In genomic region chr17:16585796-16586195, GRCh38 we compare ENCODE assay signal across 1 cellular context.
TF ChIP-seq lines count a peak whose summit lies in the region.

No MANE protein-coding gene starts in this region.

TF ChIP-seq in HepG2, 621 proteins besides CTCF, POLR2A, EP300 and RAD21 (continued from another document):
- TF ChIP-seq ZXDC (CRISPR knock-in tag; IDR thresholded peaks at IDR 0.05) = no peak
- no peak for TF ChIP-seq ZNF33B (CRISPR knock-in tag; IDR thresholded peaks at IDR 0.05)
- no peak for TF ChIP-seq DZIP1 (CRISPR knock-in tag; IDR thresholded peaks at IDR 0.05)
- TF ChIP-seq ZNF564 (CRISPR knock-in tag; IDR thresholded peaks at IDR 0.05) = no peak
- TF ChIP-seq MNT (IDR thresholded peaks at IDR 0.05) = no peak
- TF ChIP-seq ZNF691 (CRISPR knock-in tag; IDR thresholded peaks at IDR 0.05; ENCODE audit: borderline replicate concordance, low read depth) = no peak
- no peak for TF ChIP-seq ZNF781 (CRISPR knock-in tag; IDR thresholded peaks at IDR 0.05; ENCODE audit: borderline replicate concordance, not compliant biosample characterization)
- TF ChIP-seq ZNF337 (CRISPR knock-in tag; IDR thresholded peaks at IDR 0.05; ENCODE audit: borderline replicate concordance, low read depth) = no peak
